Comparison of ENCODE assay signal across 22 cellular contexts in genomic region chr3:16084887-16085286, GRCh38.
DNase-seq lines count a peak whose midpoint lies in the region; ATAC-seq, FAIRE-seq and TF ChIP-seq lines count a peak whose summit lies in the region.
"Had no signal": no experiment of that assay in that cellular context is flagged by ENCODE, and none has a peak within 500 bp of the region (broad histone marks: within the 10 kb centered on the region; RNA-seq: fewer than 3 reads in every experiment).

No MANE protein-coding gene starts in this region.

- H3K27me3 ChIP-seq in endothelial cell of umbilical vein (ENCODE audit: control insufficient read depth in 2 of 2, insufficient read depth in 2 of 2, low read length in 2 of 2), result no peaks in the 10 kb centered on the region
- H3K27me3 ChIP-seq in thyroid gland, result no peaks in the 10 kb centered on the region
- H3K27me3 ChIP-seq: Peyer's patch, testis had no signal

- no peaks in the 10 kb centered on the region for H3K4me1 Mint-ChIP-seq in effector memory CD8-positive, alpha-beta T cell (ENCODE audit: low read depth in 2 of 2)
- H3K4me1 Mint-ChIP-seq: activated naive CD8-positive, alpha-beta T cell treated with anti-CD3 and anti-CD28 coated beads, Interleukin-2, amount 10 ng/mL, durations not matched to agents 7 days and 5 days; H9 had no signal

- 40 to 46% methylated on average over 4 of the region's 4 CpGs for WGBS in thyroid gland, 2 donors

- POLR2A ChIA-PET in HEK293T (lab: Yijun Ruan, JAX), result no interaction called here
- POLR2A ChIA-PET in endothelial cell of umbilical vein (lab: Charles Lee), result interaction anchor here (0.9 to 1.3 kb wide), 2 partner anchors 16 to 33 kb away, joined by 3 read pairs; no protein-coding TSS in a partner anchor

- peaks cover 17% of the 10 kb centered on the region for H3K4me1 ChIP-seq in endothelial cell of umbilical vein (ENCODE audit: control insufficient read depth, extremely low read depth, insufficient read depth, low read length)
- H3K4me1 ChIP-seq in thyroid gland, result peaks cover 10 to 22% of the 10 kb centered on the region in 2 donors
- H3K4me1 ChIP-seq: Peyer's patch had no signal

- H3K27me3 Mint-ChIP-seq in effector memory CD8-positive, alpha-beta T cell, result peaks cover 15% of the 10 kb centered on the region in 2 donors
- H3K27me3 Mint-ChIP-seq: activated naive CD8-positive, alpha-beta T cell treated with anti-CD3 and anti-CD28 coated beads, Interleukin-2, amount 10 ng/mL, durations not matched to agents 7 days and 5 days had no signal

- CTCF ChIA-PET in HEK293T (lab: Yijun Ruan, JAX), result no interaction called here
- CTCF ChIA-PET in endothelial cell of umbilical vein (lab: Charles Lee), result interaction anchor here (1.1 to 2.3 kb wide), 5 partner anchors 10 to 93 kb away, joined by 4 to 16 read pairs (median 4); no protein-coding TSS in a partner anchor

- DNase-seq in HEK293T (ENCODE audit: extremely low spot score) (no peak), RPMI7951 (ENCODE audit: low read depth) (peak; percentile 58), endothelial cell of umbilical vein (ENCODE audit: low read depth, low spot score) (peak; percentile 95), pulmonary artery endothelial cell (ENCODE audit: low read depth, low spot score) (peak; percentile 92), NCI-H446 treated with DMSO at 0.1 percent for 48 hours (lab: John Stamatoyannopoulos, UW) (no peak), thyroid gland (no peak)
- DNase-seq in effector memory CD8-positive, alpha-beta T cell, result no peak
- DNase-seq: activated CD8-positive, alpha-beta T cell treated with anti-CD3 and anti-CD28 coated beads, Interleukin-2, amount 10 ng/mL, durations not matched to agents 7 days and 5 days; activated naive CD8-positive, alpha-beta T cell treated with anti-CD3 and anti-CD28 coated beads, Interleukin-2, amount 10 ng/mL, durations not matched to agents 7 days and 5 days; DMS 273 treated with DMSO at 0.1 percent for 48 hours; H9; MM.1S; NCI-H2081; NCI-H748 treated with DMSO at 0.1 percent for 48 hours; Peyer's patch; stimulated activated CD4-positive, alpha-beta T cell treated with anti-CD3 and anti-CD28 coated beads, Interleukin-4, amount 100 ng/mL, for 1 hour; testis had no signal

- no peak for TF ChIP-seq CTCF in endothelial cell of umbilical vein (IDR thresholded peaks at IDR 0.05; ENCODE audit: extremely low read depth in 1 of 2, insufficient read depth in 1 of 2, low read depth in 1 of 2, low read length in 2 of 2)
- TF ChIP-seq CTCF in thyroid gland (IDR thresholded peaks at IDR 0.05), result no peak

- no peaks in the 10 kb centered on the region for H4K20me1 ChIP-seq in endothelial cell of umbilical vein (replicated peaks; ENCODE audit: control insufficient read depth, extremely low read depth, insufficient read depth, low read length)

- H3K4me3 Mint-ChIP-seq in effector memory CD8-positive, alpha-beta T cell, result no peak overlapping the region
- H3K4me3 Mint-ChIP-seq: activated CD8-positive, alpha-beta T cell treated with anti-CD3 and anti-CD28 coated beads, Interleukin-2, amount 10 ng/mL, durations not matched to agents 7 days and 5 days; activated naive CD8-positive, alpha-beta T cell treated with anti-CD3 and anti-CD28 coated beads, Interleukin-2, amount 10 ng/mL, durations not matched to agents 7 days and 5 days; H9; mesothelial cell of epicardium had no signal

- peaks cover 3% of the 10 kb centered on the region for H3K36me3 Mint-ChIP-seq in effector memory CD8-positive, alpha-beta T cell (ENCODE audit: insufficient read depth)

- H3K9me3 ChIP-seq in endothelial cell of umbilical vein (replicated peaks; ENCODE audit: control insufficient read depth, insufficient read depth, low read length) (peaks cover 4% of the 10 kb centered on the region), thyroid gland (no peaks in the 10 kb centered on the region)
- H3K9me3 ChIP-seq: neutrophil, testis had no signal

- intact Hi-C loops in endothelial cell of umbilical vein (cut with micrococcal nuclease), result loop anchor here (1.0 kb wide), 6 partner anchors 11 to 93 kb away; no protein-coding TSS in a partner anchor
- intact Hi-C loops in thyroid gland (cut with DNase I), result no loop called here

- no peaks in the 10 kb centered on the region for H3K9me1 ChIP-seq in endothelial cell of umbilical vein (replicated peaks; ENCODE audit: control insufficient read depth, extremely low read depth, insufficient read depth, low read length)

- FAIRE-seq in endothelial cell of umbilical vein (lab: Jason Lieb, UNC), result peak; percentile 84
- FAIRE-seq: HTR-8/SVneo had no signal

- peak overlapping the region; percentile 88 for H3K27ac ChIP-seq in endothelial cell of umbilical vein (ENCODE audit: insufficient read depth, low read depth, low read length)
- no peak overlapping the region for H3K27ac ChIP-seq in thyroid gland
- H3K27ac ChIP-seq: coronary artery, epithelial cell of prostate, neutrophil had no signal

- TF ChIP-seq POLR2A in endothelial cell of umbilical vein (IDR thresholded peaks at IDR 0.05; ENCODE audit: low read depth, low read length) (no peak), thyroid gland (IDR thresholded peaks at IDR 0.05) (no peak)

- no TSS peak for BruUV-seq in endothelial cell of umbilical vein (replicated peaks; lab: Mats Ljungman, UMichigan)

- no peak for ATAC-seq in effector memory CD8-positive, alpha-beta T cell (replicated peaks)
- ATAC-seq: activated CD8-positive, alpha-beta T cell treated with anti-CD3 and anti-CD28 coated beads, Interleukin-2, amount 10 ng/mL, durations not matched to agents 7 days and 5 days had no signal

- H3K27ac Mint-ChIP-seq in effector memory CD8-positive, alpha-beta T cell, result no peak overlapping the region
- H3K27ac Mint-ChIP-seq: activated CD8-positive, alpha-beta T cell treated with anti-CD3 and anti-CD28 coated beads, Interleukin-2, amount 10 ng/mL, durations not matched to agents 7 days and 5 days; activated naive CD8-positive, alpha-beta T cell treated with anti-CD3 and anti-CD28 coated beads, Interleukin-2, amount 10 ng/mL, durations not matched to agents 7 days and 5 days; H9; mesothelial cell of epicardium had no signal

- H3K4me3 ChIP-seq in endothelial cell of umbilical vein (replicated peaks in 1 of 3; ENCODE audit: insufficient read depth in 1 of 3, low read depth in 1 of 3, low read length in 3 of 3) (no peak overlapping the region), thyroid gland (replicated peaks in 1 of 3) (no peak overlapping the region)
- H3K4me3 ChIP-seq: coronary artery, Peyer's patch, testis had no signal

- peaks cover 5 to 23% of the 10 kb centered on the region in 2 donors for H3K9me3 Mint-ChIP-seq in effector memory CD8-positive, alpha-beta T cell

- H3K9ac ChIP-seq in endothelial cell of umbilical vein (replicated peaks; ENCODE audit: extremely low read depth, insufficient read depth, low read length), result peak overlapping the region; percentile 65

- no peaks in the 10 kb centered on the region for H3K36me3 ChIP-seq in endothelial cell of umbilical vein (ENCODE audit: control insufficient read depth in 2 of 2, extremely low read depth in 1 of 2, insufficient read depth in 2 of 2, low read length in 2 of 2)
- no peaks in the 10 kb centered on the region for H3K36me3 ChIP-seq in thyroid gland
- H3K36me3 ChIP-seq: neutrophil, Peyer's patch had no signal

- H2AFZ ChIP-seq in endothelial cell of umbilical vein (ENCODE audit: low read depth, low read length), result no peak overlapping the region

- no peaks in the 10 kb centered on the region for H3K79me2 ChIP-seq in endothelial cell of umbilical vein (ENCODE audit: control insufficient read depth, insufficient read depth, low read length)

- dilution Hi-C loops in endothelial cell of umbilical vein (cut with MboI; ENCODE audit: extremely low pct_ligation_motif_present, low sequenced_read_pairs), result no loop called here

- peak overlapping the region; percentile 32 for H3K4me2 ChIP-seq in endothelial cell of umbilical vein (ENCODE audit: insufficient read depth, low read length)

TF ChIP-seq in HEK293T, 16 proteins besides CTCF, POLR2A, EP300 and RAD21:
- TF ChIP-seq SP1 (IDR thresholded peaks at IDR 0.05) (no peak), PKNOX1 (IDR thresholded peaks at IDR 0.05) (0 out of 2 replicates have a peak, but pooled peaks have one; percentile 9)

TF ChIP-seq in endothelial cell of umbilical vein, 7 proteins besides CTCF, POLR2A, EP300 and RAD21:
- TF ChIP-seq POLR2AphosphoS5 (IDR thresholded peaks at IDR 0.05; ENCODE audit: insufficient read depth, low read depth, low read length) (peak; percentile 46), MYC (IDR thresholded peaks at IDR 0.05; ENCODE audit: low read depth, low read length) (no peak), GATA2 (IDR thresholded peaks at IDR 0.05; ENCODE audit: insufficient read depth, insufficient read length, low read depth, low read length) (no peak), JUN (IDR thresholded peaks at IDR 0.05; ENCODE audit: borderline replicate concordance, insufficient read depth, insufficient read length, low read depth) (peak; percentile 95), MAX (IDR thresholded peaks at IDR 0.05; ENCODE audit: insufficient read depth, insufficient read length) (no peak), FOS (IDR thresholded peaks at IDR 0.05; ENCODE audit: borderline replicate concordance, insufficient read depth, low read length) (peak; percentile 57), EZH2 (IDR thresholded peaks at IDR 0.05; ENCODE audit: borderline replicate concordance, low read depth, low read length, severe bottlenecking) (no peak)

Comparison
In these comparisons a context has a peak if more than half of its experiments do, and no peak if none do; other contexts are left out.
1. DNase-seq: peak in RPMI7951 (single experiment), endothelial cell of umbilical vein (single experiment) and pulmonary artery endothelial cell (single experiment); none in HEK293T (single experiment), NCI-H446 treated with DMSO at 0.1 percent for 48 hours (single experiment), thyroid gland (0 of 2) and effector memory CD8-positive, alpha-beta T cell (0 of 3).